In genomic region chr1:204711103-204711946, GRCh38 we compare ENCODE assay signal across 1 cellular context.
A peak's percentile ranks its signal among the peaks of the same experiment; 100 is the strongest.
TF ChIP-seq lines count a peak whose summit lies in the region.

No MANE protein-coding gene starts in this region.

TF ChIP-seq in K562, 482 proteins besides CTCF, POLR2A, EP300 and RAD21 (continued from another document and continues in another):
- TF ChIP-seq, protein P1, sequence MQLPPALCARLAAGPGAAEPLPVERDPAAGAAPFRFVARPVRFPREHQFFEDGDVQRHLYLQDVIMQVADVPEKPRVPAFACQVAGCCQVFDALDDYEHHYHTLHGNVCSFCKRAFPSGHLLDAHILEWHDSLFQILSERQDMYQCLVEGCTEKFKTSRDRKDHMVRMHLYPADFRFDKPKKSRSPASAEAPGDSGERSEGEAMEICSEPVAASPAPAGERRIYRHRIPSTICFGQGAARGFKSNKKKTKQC (CRISPR knock-in tag; IDR thresholded peaks at IDR 0.05) = no peak
- TF ChIP-seq, protein P2, sequence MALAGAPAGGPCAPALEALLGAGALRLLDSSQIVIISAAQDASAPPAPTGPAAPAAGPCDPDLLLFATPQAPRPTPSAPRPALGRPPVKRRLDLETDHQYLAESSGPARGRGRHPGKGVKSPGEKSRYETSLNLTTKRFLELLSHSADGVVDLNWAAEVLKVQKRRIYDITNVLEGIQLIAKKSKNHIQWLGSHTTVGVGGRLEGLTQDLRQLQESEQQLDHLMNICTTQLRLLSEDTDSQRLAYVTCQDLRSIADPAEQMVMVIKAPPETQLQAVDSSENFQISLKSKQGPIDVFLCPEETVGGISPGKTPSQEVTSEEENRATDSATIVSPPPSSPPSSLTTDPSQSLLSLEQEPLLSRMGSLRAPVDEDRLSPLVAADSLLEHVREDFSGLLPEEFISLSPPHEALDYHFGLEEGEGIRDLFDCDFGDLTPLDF (CRISPR knock-in tag; IDR thresholded peaks at IDR 0.05) = peak; percentile 48; the same call in 1 of the 2 replicates
- TF ChIP-seq ADNP (tag; IDR thresholded peaks at IDR 0.05) = peak; percentile 98
- peak; percentile 97 for TF ChIP-seq ZNF316 (IDR thresholded peaks at IDR 0.05)
- peak; percentile 82; the same call in 1 of the 2 replicates for TF ChIP-seq CBX1 (IDR thresholded peaks at IDR 0.05; ENCODE audit: low read depth)
- peak; percentile 77 for TF ChIP-seq ZNF740 (CRISPR knock-in tag; IDR thresholded peaks at IDR 0.05)
- TF ChIP-seq ZNF740 (tag; IDR thresholded peaks at IDR 0.05) = 0 out of 4 replicates have a peak, but pooled peaks of 1 of the 2 experiments have one; percentile 18
- peak; percentile 91 for TF ChIP-seq KHSRP (IDR thresholded peaks at IDR 0.05)
- TF ChIP-seq NFIC (IDR thresholded peaks at IDR 0.05) = peak; percentile 93
- TF ChIP-seq HLTF (IDR thresholded peaks at IDR 0.05) = peak; percentile 97
- 0 out of 2 replicates have a peak, but pooled peaks have one; percentile 35 for TF ChIP-seq AFF4 (CRISPR knock-in tag; IDR thresholded peaks at IDR 0.05)
- peak; percentile 96 for TF ChIP-seq GATA2 (CRISPR knock-in tag; IDR thresholded peaks at IDR 0.05)
- peak; percentile 18; the same call in 1 of the 2 replicates for TF ChIP-seq ELF2 (CRISPR knock-in tag; IDR thresholded peaks at IDR 0.05)
- TF ChIP-seq POLR3A (IDR thresholded peaks at IDR 0.05; ENCODE audit: borderline replicate concordance, extremely low read depth, insufficient read depth, insufficient read length) = no peak
- TF ChIP-seq ATF6 (CRISPR knock-in tag; IDR thresholded peaks at IDR 0.05) = peak; percentile 49; the same call in 1 of the 2 replicates
- TF ChIP-seq, protein P3, sequence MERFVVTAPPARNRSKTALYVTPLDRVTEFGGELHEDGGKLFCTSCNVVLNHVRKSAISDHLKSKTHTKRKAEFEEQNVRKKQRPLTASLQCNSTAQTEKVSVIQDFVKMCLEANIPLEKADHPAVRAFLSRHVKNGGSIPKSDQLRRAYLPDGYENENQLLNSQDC (CRISPR knock-in tag; IDR thresholded peaks at IDR 0.05) = no peak
- TF ChIP-seq ZNF644 (tag; IDR thresholded peaks at IDR 0.05; ENCODE audit: low read depth) = 0 out of 2 replicates have a peak, but pooled peaks have one; percentile 43
- TF ChIP-seq ZNF175 (CRISPR knock-in tag; IDR thresholded peaks at IDR 0.05; ENCODE audit: low read depth) = peak; percentile 73
- 0 out of 2 replicates have a peak, but pooled peaks have one; percentile 60 for TF ChIP-seq ZNF79 (CRISPR knock-in tag; IDR thresholded peaks at IDR 0.05; ENCODE audit: low read depth)
- TF ChIP-seq EGR1 (conservative IDR thresholded peaks at IDR 0.05) = peak; percentile 84
- peak; percentile 37; the same call in 1 of the 2 replicates for TF ChIP-seq NR2C1 (IDR thresholded peaks at IDR 0.05)
- peak; percentile 40; the same call in 1 of the 2 replicates for TF ChIP-seq NR2C1 (tag; IDR thresholded peaks at IDR 0.05)
- TF ChIP-seq ZNF197 (CRISPR knock-in tag; IDR thresholded peaks at IDR 0.05; ENCODE audit: low read depth) = peak; percentile 85; the same call in 1 of the 2 replicates
- TF ChIP-seq C11orf30 (IDR thresholded peaks at IDR 0.05; ENCODE audit: low read depth) = peak; percentile 94
- TF ChIP-seq ZNF444 (CRISPR knock-in tag; IDR thresholded peaks at IDR 0.05) = 0 out of 2 replicates have a peak, but pooled peaks have one; percentile 22
- TF ChIP-seq, protein P4, sequence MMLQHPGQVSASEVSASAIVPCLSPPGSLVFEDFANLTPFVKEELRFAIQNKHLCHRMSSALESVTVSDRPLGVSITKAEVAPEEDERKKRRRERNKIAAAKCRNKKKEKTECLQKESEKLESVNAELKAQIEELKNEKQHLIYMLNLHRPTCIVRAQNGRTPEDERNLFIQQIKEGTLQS (IDR thresholded peaks at IDR 0.05) = peak; percentile 99
- TF ChIP-seq, protein P4 (CRISPR knock-in tag; conservative IDR thresholded peaks at IDR 0.05) = peak; percentile 79
- TF ChIP-seq, protein P5, sequence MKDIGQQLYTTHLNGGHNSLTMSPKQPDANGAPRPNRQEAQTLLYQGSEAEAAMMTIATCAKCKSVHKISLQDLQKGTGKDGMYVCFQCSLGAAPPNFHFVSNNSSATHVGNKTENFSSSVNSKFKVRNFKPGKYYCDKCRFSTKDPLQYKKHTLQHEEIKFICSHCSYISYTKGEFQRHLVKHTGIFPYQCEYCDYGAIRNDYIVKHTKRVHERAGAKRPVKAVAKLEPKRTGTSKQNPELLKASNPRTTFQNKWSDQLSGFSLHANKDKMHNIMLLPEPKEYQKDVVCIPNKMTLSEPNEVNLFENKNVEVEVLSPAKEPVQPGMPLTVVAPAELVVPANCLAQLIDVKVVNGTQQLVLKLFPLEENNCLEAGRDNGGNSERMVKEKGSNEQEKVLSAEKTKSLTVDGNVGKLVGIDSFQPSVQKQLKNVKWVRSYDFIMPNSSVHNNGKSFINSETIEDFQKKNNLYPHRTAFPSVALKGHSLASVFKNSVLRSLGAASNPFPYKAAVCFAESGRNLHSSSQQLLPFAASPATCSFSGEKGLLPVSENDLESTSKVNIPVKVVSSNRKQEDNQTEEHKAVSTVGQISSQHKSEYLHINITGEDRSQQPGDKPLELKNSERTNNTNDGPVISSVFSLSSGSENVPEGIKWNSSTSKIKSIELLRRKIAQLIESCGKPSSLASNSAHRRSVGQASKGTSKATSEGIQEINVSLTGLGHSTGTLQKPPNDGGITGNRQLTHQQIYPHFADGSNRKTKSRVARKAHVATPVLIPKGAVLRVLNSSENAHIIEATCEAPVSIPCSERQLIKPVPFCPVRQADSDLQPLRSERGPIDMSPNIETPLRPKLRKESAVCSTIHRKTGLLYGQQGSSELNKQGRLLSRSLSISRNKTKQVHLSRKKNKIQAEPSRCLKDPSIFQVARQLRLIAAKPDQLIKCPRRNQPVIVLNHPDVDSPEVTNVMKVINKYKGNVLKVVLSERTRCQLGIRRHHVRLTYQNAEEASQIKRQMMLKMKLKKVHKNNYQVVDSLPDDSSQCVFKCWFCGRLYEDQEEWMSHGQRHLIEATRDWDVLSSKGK (CRISPR knock-in tag; IDR thresholded peaks at IDR 0.05) = no peak
- TF ChIP-seq PML (IDR thresholded peaks at IDR 0.05; ENCODE audit: low read length) = peak; percentile 98
- peak; percentile 97 for TF ChIP-seq ZFP36 (IDR thresholded peaks at IDR 0.05; ENCODE audit: low read depth, low read length, partially characterized antibody)
- TF ChIP-seq, protein P6, sequence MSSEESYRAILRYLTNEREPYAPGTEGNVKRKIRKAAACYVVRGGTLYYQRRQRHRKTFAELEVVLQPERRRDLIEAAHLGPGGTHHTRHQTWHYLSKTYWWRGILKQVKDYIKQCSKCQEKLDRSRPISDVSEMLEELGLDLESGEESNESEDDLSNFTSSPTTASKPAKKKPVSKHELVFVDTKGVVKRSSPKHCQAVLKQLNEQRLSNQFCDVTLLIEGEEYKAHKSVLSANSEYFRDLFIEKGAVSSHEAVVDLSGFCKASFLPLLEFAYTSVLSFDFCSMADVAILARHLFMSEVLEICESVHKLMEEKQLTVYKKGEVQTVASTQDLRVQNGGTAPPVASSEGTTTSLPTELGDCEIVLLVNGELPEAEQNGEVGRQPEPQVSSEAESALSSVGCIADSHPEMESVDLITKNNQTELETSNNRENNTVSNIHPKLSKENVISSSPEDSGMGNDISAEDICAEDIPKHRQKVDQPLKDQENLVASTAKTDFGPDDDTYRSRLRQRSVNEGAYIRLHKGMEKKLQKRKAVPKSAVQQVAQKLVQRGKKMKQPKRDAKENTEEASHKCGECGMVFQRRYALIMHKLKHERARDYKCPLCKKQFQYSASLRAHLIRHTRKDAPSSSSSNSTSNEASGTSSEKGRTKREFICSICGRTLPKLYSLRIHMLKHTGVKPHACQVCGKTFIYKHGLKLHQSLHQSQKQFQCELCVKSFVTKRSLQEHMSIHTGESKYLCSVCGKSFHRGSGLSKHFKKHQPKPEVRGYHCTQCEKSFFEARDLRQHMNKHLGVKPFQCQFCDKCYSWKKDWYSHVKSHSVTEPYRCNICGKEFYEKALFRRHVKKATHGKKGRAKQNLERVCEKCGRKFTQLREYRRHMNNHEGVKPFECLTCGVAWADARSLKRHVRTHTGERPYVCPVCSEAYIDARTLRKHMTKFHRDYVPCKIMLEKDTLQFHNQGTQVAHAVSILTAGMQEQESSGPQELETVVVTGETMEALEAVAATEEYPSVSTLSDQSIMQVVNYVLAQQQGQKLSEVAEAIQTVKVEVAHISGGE (CRISPR knock-in tag; IDR thresholded peaks at IDR 0.05) = peak in 1 of 3 experiments; percentile 63; a peak in 1 of 6 replicates
- TF ChIP-seq SNRNP70 (optimal IDR thresholded peaks at IDR 0.05; ENCODE audit: low read depth, low read length) = no peak
- no peak for TF ChIP-seq ILF3 (IDR thresholded peaks at IDR 0.05; ENCODE audit: borderline replicate concordance)
- TF ChIP-seq SMARCA5 (IDR thresholded peaks at IDR 0.05) = peak; percentile 99
- 0 out of 2 replicates have a peak, but pooled peaks have one; percentile 68 for TF ChIP-seq BRD4 (IDR thresholded peaks at IDR 0.05)
- TF ChIP-seq, protein P7, sequence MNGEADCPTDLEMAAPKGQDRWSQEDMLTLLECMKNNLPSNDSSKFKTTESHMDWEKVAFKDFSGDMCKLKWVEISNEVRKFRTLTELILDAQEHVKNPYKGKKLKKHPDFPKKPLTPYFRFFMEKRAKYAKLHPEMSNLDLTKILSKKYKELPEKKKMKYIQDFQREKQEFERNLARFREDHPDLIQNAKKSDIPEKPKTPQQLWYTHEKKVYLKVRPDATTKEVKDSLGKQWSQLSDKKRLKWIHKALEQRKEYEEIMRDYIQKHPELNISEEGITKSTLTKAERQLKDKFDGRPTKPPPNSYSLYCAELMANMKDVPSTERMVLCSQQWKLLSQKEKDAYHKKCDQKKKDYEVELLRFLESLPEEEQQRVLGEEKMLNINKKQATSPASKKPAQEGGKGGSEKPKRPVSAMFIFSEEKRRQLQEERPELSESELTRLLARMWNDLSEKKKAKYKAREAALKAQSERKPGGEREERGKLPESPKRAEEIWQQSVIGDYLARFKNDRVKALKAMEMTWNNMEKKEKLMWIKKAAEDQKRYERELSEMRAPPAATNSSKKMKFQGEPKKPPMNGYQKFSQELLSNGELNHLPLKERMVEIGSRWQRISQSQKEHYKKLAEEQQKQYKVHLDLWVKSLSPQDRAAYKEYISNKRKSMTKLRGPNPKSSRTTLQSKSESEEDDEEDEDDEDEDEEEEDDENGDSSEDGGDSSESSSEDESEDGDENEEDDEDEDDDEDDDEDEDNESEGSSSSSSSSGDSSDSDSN (IDR thresholded peaks at IDR 0.05; ENCODE audit: borderline replicate concordance in 1 of 2, low read depth in 2 of 2, low read length in 2 of 2) = peak in 1 of 2 experiments; percentile 84; a peak in 2 of 4 replicates
- peak; percentile 98 for TF ChIP-seq NCOR1 (IDR thresholded peaks at IDR 0.05)
- TF ChIP-seq CC2D1A (IDR thresholded peaks at IDR 0.05) = peak; percentile 94
- TF ChIP-seq SMAD1 (IDR thresholded peaks at IDR 0.05; ENCODE audit: low read depth, low read length, partially characterized antibody) = peak; percentile 96
